8 cellular contexts compared by ENCODE assay signal in genomic region chr17:410674-411401, GRCh38. TPM values are rescaled to one million over a fixed set of nuclear protein-coding genes. Genes with fewer than 3 reads are reported as not detected.
DNase-seq lines count a peak whose midpoint lies in the region; ATAC-seq and TF ChIP-seq lines count a peak whose summit lies in the region.

No MANE protein-coding gene starts in this region.

- H3K4me3 ChIP-seq in Loucy (ENCODE audit: low read length, poor library complexity, severe bottlenecking): peak overlapping the region; percentile 99

- DNase-seq in activated CD8-positive, alpha-beta memory T cell treated with anti-CD3 and anti-CD28 coated beads, Interleukin-2, amount 50 U/mL, for 1 hour (ENCODE audit: extremely low read depth): peak; percentile 61
- DNase-seq in nephron progenitor cell (no peak), NCI-H226 (no peak), SW 1271 (lab: John Stamatoyannopoulos, UW) (no peak), OCI-M2 (lab: John Stamatoyannopoulos, UW; ENCODE audit: unreplicated experiment) (no peak)

- H3K27me3 ChIP-seq in Loucy (ENCODE audit: insufficient read depth, low read length, poor library complexity, severe bottlenecking): no peaks in the 10 kb centered on the region

- H3K4me1 Mint-ChIP-seq in nephron progenitor cell: peaks cover 34% of the 10 kb centered on the region

- H3K36me3 ChIP-seq in Loucy (ENCODE audit: insufficient read depth, low read length): no peaks in the 10 kb centered on the region

- no peak overlapping the region for H2AFZ ChIP-seq in Loucy (ENCODE audit: low read length)

- H3K4me1 ChIP-seq in Loucy (ENCODE audit: insufficient read depth, low read length, poor library complexity, severe bottlenecking): peaks cover 44% of the 10 kb centered on the region

- peaks cover 24% of the 10 kb centered on the region for H3K27me3 Mint-ChIP-seq in nephron progenitor cell (ENCODE audit: low read depth, poor library complexity)

- peak; percentile 1 for ATAC-seq in GM19023 (IDR thresholded peaks at IDR 0.05; ENCODE audit: unreplicated experiment)
- ATAC-seq in esophagus mucosa: peak; percentile 9

- peaks cover 9% of the 10 kb centered on the region for H3K36me3 Mint-ChIP-seq in nephron progenitor cell (ENCODE audit: low read depth)

- peaks cover 13% of the 10 kb centered on the region for H3F3A ChIP-seq in Loucy (ENCODE audit: low read depth)

- H3K9me2 ChIP-seq in Loucy (replicated peaks; ENCODE audit: low read depth, low read length): no peaks in the 10 kb centered on the region

- H4K20me1 ChIP-seq in Loucy (ENCODE audit: insufficient read depth, low read length, poor library complexity, severe bottlenecking): peaks cover 40% of the 10 kb centered on the region

- H3K9me3 ChIP-seq in Loucy (ENCODE audit: insufficient read depth, low read depth, low read length): no peaks in the 10 kb centered on the region

- H3K4me2 ChIP-seq in Loucy (ENCODE audit: low read depth, low read length, poor library complexity, severe bottlenecking): peak overlapping the region; percentile 99

- H3K9me3 Mint-ChIP-seq in nephron progenitor cell: peaks cover 6% of the 10 kb centered on the region

- H3K27ac Mint-ChIP-seq in nephron progenitor cell: peak overlapping the region; percentile 77

- H3K9ac ChIP-seq in Loucy (ENCODE audit: low read depth, low read length, poor library complexity, severe bottlenecking): peak overlapping the region; percentile 99

- peak; percentile 57 for TF ChIP-seq CTCF in Loucy (conservative IDR thresholded peaks at IDR 0.05; ENCODE audit: low read length)
- TF ChIP-seq CTCF in nephron progenitor cell (IDR thresholded peaks at IDR 0.05): no peak

- peaks cover 71% of the 10 kb centered on the region for H3K79me2 ChIP-seq in Loucy (ENCODE audit: insufficient read depth, low read length)

- H3K4me3 Mint-ChIP-seq in nephron progenitor cell: peak overlapping the region; percentile 88

RNA-seq across cellular contexts. Expression of gene RFLNB, which starts 34.9 kb away (rescaled TPM):
- total RNA-seq in esophagus mucosa: 1.7 TPM

RNA-seq across cellular contexts. Expression of gene RPH3AL, which starts 58.2 kb away (rescaled TPM):
- total RNA-seq in esophagus mucosa: 10.0 TPM
